Comparison of ENCODE assay signal across 8 cellular contexts in the genomic region with DNA sequence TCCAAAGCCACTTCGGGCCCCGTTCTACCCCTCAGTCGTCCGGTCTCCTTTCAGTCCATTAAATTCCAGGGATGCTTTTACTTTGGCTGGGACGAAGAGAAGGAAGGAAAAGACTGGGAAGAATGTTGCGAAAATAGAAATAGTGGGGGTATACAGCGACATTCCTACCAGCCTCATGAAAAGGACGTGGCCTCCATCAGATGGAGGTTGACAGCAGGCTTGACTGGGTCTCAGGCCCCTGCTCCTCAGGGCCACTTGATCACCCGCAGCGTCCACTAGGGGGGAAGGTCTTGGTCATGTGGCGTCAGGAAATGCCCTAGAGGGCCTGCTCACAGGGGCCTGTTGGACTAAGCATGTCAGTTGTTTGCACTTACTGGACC. TPM values are rescaled to one million over a fixed set of nuclear protein-coding genes. Genes with fewer than 3 reads are reported as not detected.
DNase-seq lines count a peak whose midpoint lies in the region; ATAC-seq, FAIRE-seq and TF ChIP-seq lines count a peak whose summit lies in the region.

No MANE protein-coding gene starts in this region.

- ATAC-seq in HG03432 (IDR thresholded peaks at IDR 0.05; ENCODE audit: unreplicated experiment) (peak; percentile 32), left ventricle myocardium superior (peak; percentile 62), GM21717 (IDR thresholded peaks at IDR 0.05; ENCODE audit: unreplicated experiment) (no peak)

- TF ChIP-seq EP300 in ovary (IDR thresholded peaks at IDR 0.05): no peak

- FAIRE-seq in GM19239 (lab: Jason Lieb, UNC): peak; percentile 80

- intact Hi-C loops in Caco-2 (cut with micrococcal nuclease; ENCODE audit: unreplicated experiment) (loop anchor here (1.0 to 5.0 kb wide), 4 partner anchors 71 to 378 kb away; no protein-coding TSS in a partner anchor), left ventricle myocardium superior (cut with micrococcal nuclease) (no loop called here), ovary (cut with DNase I) (no loop called here)

- H3K4me3 ChIP-seq in Caco-2 (ENCODE audit: low read depth, low read length) (peak overlapping the region; percentile 82), ovary (peak overlapping the region; percentile 71)

- H3K9me3 Mint-ChIP-seq in Caco-2 (ENCODE audit: unreplicated experiment): no peaks in the 10 kb centered on the region

- no peak overlapping the region for H3K4me3 Mint-ChIP-seq in Caco-2 (ENCODE audit: unreplicated experiment)

- peaks cover 7% of the 10 kb centered on the region for H3K36me3 Mint-ChIP-seq in Caco-2 (ENCODE audit: insufficient read depth, unreplicated experiment)

- TF ChIP-seq CTCF in Caco-2 (IDR thresholded peaks at IDR 0.05; ENCODE audit: insufficient read depth in 1 of 2, low read depth in 1 of 2, low read length in 1 of 2, severe bottlenecking in 1 of 2, unreplicated experiment in 1 of 2) (peak; percentile 58 to 59), ovary (IDR thresholded peaks at IDR 0.05) (peak in 2 of 3 donors; percentile 50 to 52)

- TF ChIP-seq POLR2A in ovary (IDR thresholded peaks at IDR 0.05): no peak

- peak overlapping the region; percentile 83 to 98 for H3K27ac ChIP-seq in ovary

- H3K27me3 ChIP-seq in Caco-2 (replicated peaks; ENCODE audit: control insufficient read depth, insufficient read depth, low read length) (no peaks in the 10 kb centered on the region), ovary (no peaks in the 10 kb centered on the region)

- DNase-seq in Caco-2 (peak; percentile 84 to 87), GM19239 (ENCODE audit: insufficient read length, low spot score) (peak; percentile 27), NOMO-1 treated with DMSO at 0.1 percent for 48 hours (lab: John Stamatoyannopoulos, UW; ENCODE audit: unreplicated experiment) (peak; percentile 37), amniotic epithelial cell (ENCODE audit: low read depth) (peak; percentile 76), left ventricle myocardium superior (peak; percentile 76), ovary (peak; percentile 71 to 77 (median 76))

- no peaks in the 10 kb centered on the region for H3K9me3 ChIP-seq in Caco-2
- no peaks in the 10 kb centered on the region for H3K9me3 ChIP-seq in ovary

- H3K4me1 ChIP-seq in Caco-2: peaks cover 9% of the 10 kb centered on the region
- peaks cover 5% of the 10 kb centered on the region for H3K4me1 ChIP-seq in ovary (ENCODE audit: insufficient read depth)

- no peak overlapping the region for H3K27ac Mint-ChIP-seq in Caco-2 (ENCODE audit: unreplicated experiment)

- CTCF ChIA-PET in Caco-2 (lab: Charles Lee): no interaction called here

- H3K36me3 ChIP-seq in Caco-2 (ENCODE audit: control insufficient read depth, insufficient read depth, low read length) (no peaks in the 10 kb centered on the region), ovary (no peaks in the 10 kb centered on the region)

- POLR2A ChIA-PET in Caco-2 (lab: Charles Lee): interaction anchor here (1.0 kb wide), 1 partner anchor 29 kb away, joined by 5 read pairs; no protein-coding TSS in a partner anchor

- TSS peak; percentile 96 for BruUV-seq in Caco-2 (replicated peaks; lab: Mats Ljungman, UMichigan)

- no peaks in the 10 kb centered on the region for H3K27me3 Mint-ChIP-seq in Caco-2 (ENCODE audit: insufficient read depth, unreplicated experiment)

- WGBS in ovary, 3 donors: 1 to 2% (median 1%) methylated on average over 11 of the region's 11 CpGs

- no peaks in the 10 kb centered on the region for H3K4me1 Mint-ChIP-seq in Caco-2 (ENCODE audit: low read depth, unreplicated experiment)

RNA-seq across cellular contexts. Expression of a gene that starts 0.7 kb away (rescaled TPM):
- total RNA-seq in Caco-2 (2022): 7.0 and 7.7 TPM in 2 replicates
- total RNA-seq in left ventricle myocardium superior: 5.4 TPM
- 10 to 100 TPM in 6 of 7 donors, 1 to 10 TPM in 1; 7.4 to 17.3 (median 12.9) TPM for total RNA-seq in ovary
- polyA plus RNA-seq in ovary: 10 to 100 TPM in 1 of 2 donors, 1 to 10 TPM in 1; 8.9 to 14.3 TPM

Comparison
In these comparisons a context has a peak if more than half of its experiments do, and no peak if none do; other contexts are left out.
1. DNase-seq: peak in every context shown above with its lines; median percentile 86 in Caco-2; 76 in amniotic epithelial cell; 76 in left ventricle myocardium superior; 76 in ovary; 37 in NOMO-1 treated with DMSO at 0.1 percent for 48 hours; 27 in GM19239.